ENCODE assay signal across 8 cellular contexts in the genomic region with DNA sequence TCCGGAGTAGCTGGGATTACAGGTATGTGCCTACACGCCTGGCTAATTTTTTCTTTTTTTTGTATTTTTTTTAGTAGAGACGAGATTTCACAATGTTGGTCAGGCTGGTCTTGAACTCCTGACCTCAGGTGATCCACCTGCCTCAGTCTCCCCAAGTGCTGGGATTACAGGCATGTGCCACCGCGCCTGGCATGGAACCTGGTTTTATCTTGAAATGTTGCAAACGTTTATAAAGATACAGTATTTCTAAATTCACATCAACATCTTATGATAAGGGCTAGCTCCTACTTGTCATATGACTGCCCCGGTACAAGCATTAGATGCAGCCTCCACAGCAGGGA. TPM values are rescaled to one million over a fixed set of nuclear protein-coding genes. Genes with fewer than 3 reads are reported as not detected.
DNase-seq lines count a peak whose midpoint lies in the region; ATAC-seq, FAIRE-seq and TF ChIP-seq lines count a peak whose summit lies in the region.

No MANE protein-coding gene starts in this region.

- peaks cover 35% of the 10 kb centered on the region for H3K79me2 ChIP-seq in OCI-LY7 (ENCODE audit: insufficient read depth, low read depth, low read length)

- H2AFZ ChIP-seq in OCI-LY7 (ENCODE audit: low read length) = peak overlapping the region; percentile 78; the same call in 1 of the 2 replicates

- H3K4me2 ChIP-seq in OCI-LY7 (ENCODE audit: low read length) = peak overlapping the region; percentile 79

- H3K27me3 Mint-ChIP-seq in Caco-2 (ENCODE audit: insufficient read depth, unreplicated experiment) = no peaks in the 10 kb centered on the region
- H3K27me3 Mint-ChIP-seq in endothelial cell (ENCODE audit: unreplicated experiment) = peaks cover 12% of the 10 kb centered on the region

- H3K9me3 ChIP-seq in Caco-2 (no peaks in the 10 kb centered on the region), OCI-LY7 (ENCODE audit: low read length) (no peaks in the 10 kb centered on the region), pancreas (no peaks in the 10 kb centered on the region)

- no peaks in the 10 kb centered on the region for H3K9me2 ChIP-seq in OCI-LY7 (ENCODE audit: insufficient read depth, low read length)

- CTCF ChIA-PET in Caco-2 (lab: Charles Lee) (interaction anchor here (0.6 to 1.5 kb wide), 4 partner anchors 9 to 268 kb away, joined by 3 to 16 read pairs (median 6); a partner anchor contains a TSS), OCI-LY7 (lab: Charles Lee; ENCODE audit: unreplicated experiment) (interaction anchor here (0.7 to 1.0 kb wide), 2 partner anchors 9 to 11 kb away, joined by 3 to 6 read pairs; no protein-coding TSS in a partner anchor)

- H3K4me1 Mint-ChIP-seq in Caco-2 (ENCODE audit: low read depth, unreplicated experiment) = no peaks in the 10 kb centered on the region
- H3K4me1 Mint-ChIP-seq in endothelial cell (ENCODE audit: unreplicated experiment) = peaks cover 5% of the 10 kb centered on the region

- H3K9me3 Mint-ChIP-seq in Caco-2 (ENCODE audit: unreplicated experiment) (no peaks in the 10 kb centered on the region), endothelial cell (ENCODE audit: unreplicated experiment) (no peaks in the 10 kb centered on the region)

- H3K36me3 Mint-ChIP-seq in Caco-2 (ENCODE audit: insufficient read depth, unreplicated experiment) (peaks cover 52% of the 10 kb centered on the region), endothelial cell (ENCODE audit: low read depth, unreplicated experiment) (peaks cover 4% of the 10 kb centered on the region)

- FAIRE-seq in pancreas (lab: Jason Lieb, UNC) = no peak
- FAIRE-seq in GM12892 (lab: Jason Lieb, UNC) = no peak

- WGBS in pancreas, 2 donors = 30 to 33% methylated on average over 7 of the region's 7 CpGs

- H3K36me3 ChIP-seq in Caco-2 (ENCODE audit: control insufficient read depth, insufficient read depth, low read length) = peaks cover 2% of the 10 kb centered on the region
- H3K36me3 ChIP-seq in OCI-LY7 (ENCODE audit: insufficient read depth, low read length) = peaks cover 14% of the 10 kb centered on the region
- no peaks in the 10 kb centered on the region for H3K36me3 ChIP-seq in pancreas

- peak overlapping the region; percentile 89 for H3K27ac Mint-ChIP-seq in Caco-2 (ENCODE audit: unreplicated experiment)
- peak overlapping the region; percentile 99 for H3K27ac Mint-ChIP-seq in endothelial cell (ENCODE audit: unreplicated experiment)

- BruUV-seq in Caco-2 (replicated peaks; lab: Mats Ljungman, UMichigan) = no TSS peak
- no TSS peak for BruUV-seq in OCI-LY7 (replicated peaks; lab: Mats Ljungman, UMichigan)

- DNase-seq in Caco-2 = no peak
- no peak for DNase-seq in OCI-LY7 (ENCODE audit: low spot score)
- DNase-seq in endothelial cell (ENCODE audit: low spot score) = no peak
- DNase-seq in pancreas = no peak
- DNase-seq in NCI-H226 = no peak
- DNase-seq in NAMALWA (ENCODE audit: low spot score) = no peak
- DNase-seq in hypothalamus (lab: John Stamatoyannopoulos, UW) = no peak
- no peak for DNase-seq in GM12892 (ENCODE audit: insufficient read length)

- H3K27ac ChIP-seq in OCI-LY7 (ENCODE audit: low read depth, low read length, poor library complexity, severe bottlenecking) (no peak overlapping the region), pancreas (peak overlapping the region in 3 of 4 donors; percentile 67 to 98 (median 98))

- H3K4me3 ChIP-seq in Caco-2 (ENCODE audit: low read depth, low read length) (peak overlapping the region; percentile 79), OCI-LY7 (ENCODE audit: low read depth, low read length, poor library complexity, severe bottlenecking) (peak overlapping the region; percentile 95), pancreas (peak overlapping the region; percentile 78 to 98 (median 94))

- H3K27me3 ChIP-seq in Caco-2 (replicated peaks; ENCODE audit: control insufficient read depth, insufficient read depth, low read length) = no peaks in the 10 kb centered on the region
- H3K27me3 ChIP-seq in pancreas = no peaks in the 10 kb centered on the region

- H3K4me3 Mint-ChIP-seq in Caco-2 (ENCODE audit: unreplicated experiment) (peak overlapping the region; percentile 79), endothelial cell (ENCODE audit: unreplicated experiment) (peak overlapping the region; percentile 99)

- H4K20me1 ChIP-seq in OCI-LY7 (ENCODE audit: insufficient read depth, low read length) = no peaks in the 10 kb centered on the region

- no peak for ATAC-seq in pancreas

- peaks cover 5% of the 10 kb centered on the region; the same call in 1 of the 2 replicates for H3K4me1 ChIP-seq in Caco-2
- H3K4me1 ChIP-seq in OCI-LY7 (ENCODE audit: insufficient read depth, low read length, poor library complexity, severe bottlenecking) = peaks cover 20% of the 10 kb centered on the region
- H3K4me1 ChIP-seq in pancreas = peaks cover 0 to 24% (median 11%) of the 10 kb centered on the region in 3 donors

- no peak for TF ChIP-seq CTCF in Caco-2 (IDR thresholded peaks at IDR 0.05; ENCODE audit: insufficient read depth in 1 of 2, low read depth in 1 of 2, low read length in 1 of 2, severe bottlenecking in 1 of 2, unreplicated experiment in 1 of 2)
- no peak for TF ChIP-seq CTCF in OCI-LY7 (conservative IDR thresholded peaks at IDR 0.05; ENCODE audit: low read length)
- no peak for TF ChIP-seq CTCF in endothelial cell (IDR thresholded peaks at IDR 0.05; ENCODE audit: unreplicated experiment)
- TF ChIP-seq CTCF in pancreas (IDR thresholded peaks at IDR 0.05) = no peak

- no peak for TF ChIP-seq POLR2A in GM12892 (IDR thresholded peaks at IDR 0.05; ENCODE audit: low read depth, low read length)

- POLR2A ChIA-PET in Caco-2 (lab: Charles Lee) = interaction anchor here (0.7 to 1.7 kb wide), 3 partner anchors 10 to 228 kb away, joined by 4 to 12 read pairs (median 6); a partner anchor contains a TSS
- POLR2A ChIA-PET in OCI-LY7 (lab: Charles Lee) = interaction anchor here (0.5 to 3.1 kb wide), 5 partner anchors 10 to 1605 kb away, joined by 3 to 19 read pairs (median 3); a partner anchor contains a TSS

- intact Hi-C loops in Caco-2 (cut with micrococcal nuclease; ENCODE audit: unreplicated experiment) = loop anchor here (2.0 kb wide), 1 partner anchor 199 kb away; a partner anchor contains a TSS
- intact Hi-C loops in OCI-LY7 (cut with micrococcal nuclease; ENCODE audit: unreplicated experiment) = loop anchor here (2.0 kb wide), 1 partner anchor 85 kb away; a partner anchor contains a TSS
- intact Hi-C loops in pancreas (cut with DNase I) = loop anchor here in 1 of 3 donors (10.0 kb wide), 1 partner anchor 89 kb away; a partner anchor contains a TSS

RNA-seq across cellular contexts. Expression of a gene that starts 1.5 kb away (rescaled TPM):
- 310 and 331 TPM in 2 replicates for total RNA-seq in Caco-2 (2022)
- total RNA-seq in OCI-LY7 (2014; rRNA removed; shearing (Covaris generic)) = 147 and 152 TPM in 2 replicates
- total RNA-seq in OCI-LY7 (2022) = 200 and 201 TPM in 2 replicates
- 247 TPM for total RNA-seq in endothelial cell (ENCODE audit: unreplicated experiment)
- total RNA-seq in pancreas = 100 to 1,000 TPM in 1 of 6 donors, 10 to 100 TPM in 5; 56.1 to 115 (median 69.4) TPM
- 100 to 1,000 TPM in 1 of 2 donors, 10 to 100 TPM in 1; 57.1 to 121 TPM for polyA plus RNA-seq in pancreas
- polyA plus RNA-seq in GM12892 (2012; ENCODE audit: missing spikeins) = 132 TPM

RNA-seq across cellular contexts. Expression of a gene that starts 9.9 kb away (rescaled TPM):
- 16.3 and 16.9 TPM in 2 replicates for total RNA-seq in Caco-2 (2022)
- 10.5 and 14.6 TPM in 2 replicates for total RNA-seq in OCI-LY7 (2014; rRNA removed; shearing (Covaris generic))
- total RNA-seq in OCI-LY7 (2022) = 17.8 and 20.1 TPM in 2 replicates
- total RNA-seq in endothelial cell (ENCODE audit: unreplicated experiment) = 17.7 TPM
- 1 to 10 TPM; 3.0 to 4.5 (median 3.9) TPM for total RNA-seq in pancreas
- polyA plus RNA-seq in pancreas = 10 to 100 TPM in 1 of 2 donors, 1 to 10 TPM in 1; 6.1 to 12.6 TPM
- polyA plus RNA-seq in GM12892 (2012; ENCODE audit: missing spikeins) = 8.3 TPM

RNA-seq across cellular contexts. Expression of a gene that starts 48.1 kb away (rescaled TPM):
- total RNA-seq in Caco-2 (2022) (40.6 and 44.8 TPM in 2 replicates), OCI-LY7 (2022) (19.5 and 19.9 TPM in 2 replicates), endothelial cell (ENCODE audit: unreplicated experiment) (34.4 TPM), pancreas (10 to 100 TPM; 10.2 to 17.4 (median 12.4) TPM)
- total RNA-seq in OCI-LY7 (2014; rRNA removed; shearing (Covaris generic)) = 12.5 and 12.8 TPM in 2 replicates
- 1 to 10 TPM; 5.5 to 6.2 TPM for polyA plus RNA-seq in pancreas
- 9.0 TPM for polyA plus RNA-seq in GM12892 (2012; ENCODE audit: missing spikeins)
